ENCODE assay signal across 28 cellular contexts in genomic region chr9:134351777-134352176, GRCh38. TPM values are rescaled to one million over a fixed set of nuclear protein-coding genes. Genes with fewer than 3 reads are reported as not detected.
DNase-seq lines count a peak whose midpoint lies in the region; ATAC-seq and TF ChIP-seq lines count a peak whose summit lies in the region.
"Had no signal": no experiment of that assay in that cellular context is flagged by ENCODE, and none has a peak within 500 bp of the region (broad histone marks: within the 10 kb centered on the region; RNA-seq: fewer than 3 reads in every experiment).

No MANE protein-coding gene starts in this region.

- no peak for DNase-seq in CD4-positive, CD25-positive, alpha-beta regulatory T cell
- DNase-seq in gastrocnemius medialis (no peak), OCI-M1 (lab: John Stamatoyannopoulos, UW) (no peak)
- DNase-seq: ACHN; activated CD4-positive, alpha-beta T cell treated with anti-CD3 and anti-CD28 coated beads, Interleukin-2, amount 10 ng/mL, durations not matched to agents 7 days and 5 days; activated effector memory CD4-positive, alpha-beta T cell treated with Interleukin-2 at 50 U/mL for 16 hours; BE2C; DMS153; effector CD4-positive, alpha-beta T cell; Kasumi-1; mesendoderm; MV-4-11; NCI-H146; NCI-H345; NCI-H748 treated with DMSO at 0.1 percent for 48 hours; nucleus accumbens; stimulated activated naive CD4-positive, alpha-beta T cell treated with Interleukin-2 at 50 U/mL for 16 hours; SW 1271; uterus had no signal

- H3K4me3 Mint-ChIP-seq in CD4-positive, CD25-positive, alpha-beta regulatory T cell, result no peak overlapping the region
- H3K4me3 Mint-ChIP-seq in nephron, result no peak overlapping the region
- H3K4me3 Mint-ChIP-seq: activated CD4-positive, alpha-beta T cell treated with anti-CD3 and anti-CD28 coated beads, Interleukin-2, amount 10 ng/mL, durations not matched to agents 7 days and 5 days had no signal

- H3K4me1 Mint-ChIP-seq in CD4-positive, CD25-positive, alpha-beta regulatory T cell, result peaks cover 0 to 3% (median 1%) of the 10 kb centered on the region in 4 donors
- peaks cover 34% of the 10 kb centered on the region for H3K4me1 Mint-ChIP-seq in nephron
- H3K4me1 Mint-ChIP-seq: activated CD4-positive, alpha-beta T cell treated with anti-CD3 and anti-CD28 coated beads, Interleukin-2, amount 10 ng/mL, durations not matched to agents 7 days and 5 days had no signal

- H3K27me3 Mint-ChIP-seq in CD4-positive, CD25-positive, alpha-beta regulatory T cell, result no peaks in the 10 kb centered on the region
- H3K27me3 Mint-ChIP-seq in nephron (ENCODE audit: low read depth), result peaks cover 8% of the 10 kb centered on the region
- H3K27me3 Mint-ChIP-seq: activated CD4-positive, alpha-beta T cell treated with anti-CD3 and anti-CD28 coated beads, Interleukin-2, amount 10 ng/mL, durations not matched to agents 7 days and 5 days had no signal

- H3K27ac ChIP-seq in CD4-positive, CD25-positive, alpha-beta regulatory T cell (ENCODE audit: insufficient read depth, low read length, poor library complexity, severe bottlenecking), result no peak overlapping the region
- H3K27ac ChIP-seq in VCaP (peak overlapping the region; percentile 11; the same call in 1 of the 2 replicates), gastrocnemius medialis (peak overlapping the region; percentile 85 to 94 (median 88))
- H3K27ac ChIP-seq: epithelial cell of prostate had no signal

- intact Hi-C loops in gastrocnemius medialis (cut with DNase I; ENCODE audit: low total_unique reads), result loop anchor here (2.0 kb wide), 1 partner anchor 15 kb away; no protein-coding TSS in a partner anchor

- H3K4me1 ChIP-seq in CD4-positive, CD25-positive, alpha-beta regulatory T cell (ENCODE audit: control insufficient read depth, insufficient read depth, low read length, poor library complexity, severe bottlenecking), result no peaks in the 10 kb centered on the region
- peaks cover 97 to 100% of the 10 kb centered on the region in 2 donors for H3K4me1 ChIP-seq in gastrocnemius medialis

- no peaks in the 10 kb centered on the region for H3K36me3 Mint-ChIP-seq in CD4-positive, CD25-positive, alpha-beta regulatory T cell
- no peaks in the 10 kb centered on the region for H3K36me3 Mint-ChIP-seq in nephron (ENCODE audit: low read depth)
- H3K36me3 Mint-ChIP-seq: activated naive CD4-positive, alpha-beta T cell treated with anti-CD3 and anti-CD28 coated beads, Interleukin-2, amount 50 U/mL, for 72 hours had no signal

- TF ChIP-seq CTCF in VCaP (conservative IDR thresholded peaks at IDR 0.05), result no peak
- TF ChIP-seq CTCF in nephron (IDR thresholded peaks at IDR 0.05; ENCODE audit: unreplicated experiment in 3 of 3), result no peak
- TF ChIP-seq CTCF in gastrocnemius medialis (IDR thresholded peaks at IDR 0.05 in 4 of 5, conservative IDR thresholded peaks at IDR 0.05 in 1 of 5), result no peak

- TF ChIP-seq POLR2A in gastrocnemius medialis (IDR thresholded peaks at IDR 0.05), result no peak

- in situ Hi-C loops in gastrocnemius medialis (cut with MboI; ENCODE audit: low sequenced_read_pairs in 4 of 4), result no loop called here

- H3K27ac Mint-ChIP-seq in CD4-positive, CD25-positive, alpha-beta regulatory T cell, result peak overlapping the region in 2 of 3 donors; percentile 26 to 71
- H3K27ac Mint-ChIP-seq in nephron, result peak overlapping the region; percentile 45 to 67 (median 58)
- H3K27ac Mint-ChIP-seq: activated CD4-positive, alpha-beta T cell treated with anti-CD3 and anti-CD28 coated beads, Interleukin-2, amount 10 ng/mL, durations not matched to agents 7 days and 5 days had no signal

- no peak overlapping the region for H3K4me3 ChIP-seq in CD4-positive, CD25-positive, alpha-beta regulatory T cell (ENCODE audit: low read depth, low read length)
- H3K4me3 ChIP-seq in gastrocnemius medialis, result no peak overlapping the region
- H3K4me3 ChIP-seq: GM12878, skin epidermis, uterus had no signal

- H3K9me3 ChIP-seq in CD4-positive, CD25-positive, alpha-beta regulatory T cell (ENCODE audit: control insufficient read depth in 2 of 2, low read length in 2 of 2), result no peaks in the 10 kb centered on the region
- H3K9me3 ChIP-seq in gastrocnemius medialis, result no peaks in the 10 kb centered on the region
- H3K9me3 ChIP-seq: BE2C, uterus had no signal

- H3K27me3 ChIP-seq in CD4-positive, CD25-positive, alpha-beta regulatory T cell (ENCODE audit: control insufficient read depth, insufficient read depth, low read length), result no peaks in the 10 kb centered on the region
- no peaks in the 10 kb centered on the region for H3K27me3 ChIP-seq in gastrocnemius medialis
- H3K27me3 ChIP-seq: BE2C, uterus had no signal

- no peak for ATAC-seq in CD4-positive, CD25-positive, alpha-beta regulatory T cell (ENCODE audit: low read depth in 2 of 2)
- ATAC-seq in gastrocnemius medialis (no peak), HG02981 (IDR thresholded peaks at IDR 0.05; ENCODE audit: unreplicated experiment) (no peak), GM21360 (IDR thresholded peaks at IDR 0.05; ENCODE audit: unreplicated experiment) (no peak), HG02938 (IDR thresholded peaks at IDR 0.05; ENCODE audit: unreplicated experiment) (no peak)
- ATAC-seq: activated naive CD4-positive, alpha-beta T cell treated with anti-CD3 and anti-CD28 coated beads, Interleukin-2, amount 50 U/mL, for 72 hours; GM12878 had no signal

- no peaks in the 10 kb centered on the region for H3K36me3 ChIP-seq in CD4-positive, CD25-positive, alpha-beta regulatory T cell (ENCODE audit: control insufficient read depth, insufficient read depth, low read length)
- no peaks in the 10 kb centered on the region for H3K36me3 ChIP-seq in gastrocnemius medialis
- H3K36me3 ChIP-seq: BE2C, uterus had no signal

- no peaks in the 10 kb centered on the region for H3K9me3 Mint-ChIP-seq in CD4-positive, CD25-positive, alpha-beta regulatory T cell
- H3K9me3 Mint-ChIP-seq in nephron, result no peaks in the 10 kb centered on the region
- H3K9me3 Mint-ChIP-seq: activated CD4-positive, alpha-beta T cell treated with anti-CD3 and anti-CD28 coated beads, Interleukin-2, amount 10 ng/mL, durations not matched to agents 7 days and 5 days; activated naive CD4-positive, alpha-beta T cell treated with anti-CD3 and anti-CD28 coated beads, Interleukin-2, amount 50 U/mL, for 72 hours had no signal

RNA-seq across cellular contexts. Expression of gene RXRA, which starts 25.5 kb away (rescaled TPM):
- 13.6 TPM for total RNA-seq in CD4-positive, CD25-positive, alpha-beta regulatory T cell
- polyA plus RNA-seq in CD4-positive, CD25-positive, alpha-beta regulatory T cell, result 1 to 10 TPM in 2 of 4 donors, under 1 TPM in 2; 0.29 to 2.1 (median 1.2) TPM
- total RNA-seq in gastrocnemius medialis, result 100 to 1,000 TPM in 3 of 4 donors, 10 to 100 TPM in 1; 70.8 to 224 (median 160) TPM
